8 cellular contexts compared by ENCODE assay signal in the genomic region with DNA sequence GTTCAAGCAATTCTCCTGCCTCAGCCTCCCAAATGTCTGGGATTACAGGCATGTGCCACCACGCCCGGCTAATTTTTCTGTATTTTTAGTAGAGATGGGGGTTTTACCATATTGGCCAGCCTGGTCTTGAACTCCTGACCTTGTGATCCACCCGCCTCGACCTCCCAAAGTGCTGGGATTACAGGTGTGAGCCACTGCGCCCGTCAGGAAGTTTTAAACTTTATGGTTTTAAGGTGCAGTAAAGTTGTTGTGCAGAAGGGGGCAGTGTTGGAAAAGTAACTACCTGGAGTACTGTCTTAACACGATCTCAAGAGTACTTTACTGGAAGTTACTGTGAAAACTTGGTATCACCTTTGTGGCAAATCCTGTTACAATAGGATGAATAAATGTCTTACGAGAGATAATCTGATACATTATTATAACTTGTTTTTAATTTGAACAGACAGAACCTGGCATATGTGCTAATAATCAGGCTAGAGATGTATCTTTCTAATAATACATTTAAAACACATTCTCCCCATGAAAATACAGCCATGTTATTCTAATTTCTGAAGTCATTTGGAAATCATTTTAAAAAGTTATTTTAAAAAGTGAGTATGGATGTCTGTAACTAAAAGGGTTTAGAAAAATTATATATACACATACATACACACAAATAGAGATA. TPM values are rescaled to one million over a fixed set of nuclear protein-coding genes. Genes with fewer than 3 reads are reported as not detected.
DNase-seq lines count a peak whose midpoint lies in the region; ATAC-seq and TF ChIP-seq lines count a peak whose summit lies in the region.

No MANE protein-coding gene starts in this region.

- H3K4me1 ChIP-seq in colonic mucosa (no peaks in the 10 kb centered on the region), lung (ENCODE audit: control insufficient read depth in 2 of 2, insufficient read depth in 2 of 2, low read length in 2 of 2) (no peaks in the 10 kb centered on the region)

- H3K4me3 ChIP-seq in colonic mucosa = no peak overlapping the region
- H3K4me3 ChIP-seq in lung = no peak overlapping the region

- H3K27me3 ChIP-seq in colonic mucosa = no peaks in the 10 kb centered on the region
- no peaks in the 10 kb centered on the region for H3K27me3 ChIP-seq in lung (ENCODE audit: control insufficient read depth, insufficient read depth)

- intact Hi-C loops in colonic mucosa (cut with DNase I) = loop anchor here (10.0 kb wide), 1 partner anchor 373 kb away; no protein-coding TSS in a partner anchor

- ATAC-seq in GM18867 (IDR thresholded peaks at IDR 0.05; ENCODE audit: unreplicated experiment) (peak; percentile 48), lung (ENCODE audit: insufficient read depth, low FRiP score) (peak; percentile 66), HG03139 (IDR thresholded peaks at IDR 0.05; ENCODE audit: unreplicated experiment) (no peak)

- peak; percentile 65 for TF ChIP-seq CTCF in AG09319 (IDR thresholded peaks at IDR 0.05; ENCODE audit: low read depth, low read length)
- peak; percentile 67 for TF ChIP-seq CTCF in colonic mucosa (IDR thresholded peaks at IDR 0.05)
- TF ChIP-seq CTCF in lung (IDR thresholded peaks at IDR 0.05; ENCODE audit: control extremely low read depth, extremely low read depth) = peak; percentile 67

- no peaks in the 10 kb centered on the region for H3K36me3 ChIP-seq in colonic mucosa
- H3K36me3 ChIP-seq in lung (ENCODE audit: control insufficient read depth in 2 of 2, insufficient read depth in 2 of 2, low read length in 2 of 2) = no peaks in the 10 kb centered on the region

- no peak overlapping the region for H3K27ac ChIP-seq in colonic mucosa
- H3K27ac ChIP-seq in lung (ENCODE audit: low read depth in 1 of 2, low read length in 1 of 2) = no peak overlapping the region

- H3K9me3 ChIP-seq in colonic mucosa = no peaks in the 10 kb centered on the region
- H3K9me3 ChIP-seq in lung (ENCODE audit: control insufficient read depth in 2 of 2, insufficient read depth in 1 of 2, low read length in 1 of 2) = no peaks in the 10 kb centered on the region

- WGBS in lung, 2 donors = 3 to 6% methylated on average over 8 of the region's 8 CpGs

- DNase-seq in AG09319 (ENCODE audit: extremely low read depth, low read depth) (no peak), NCI-H2171 treated with DMSO at 0.1 percent for 48 hours (lab: John Stamatoyannopoulos, UW) (peak; percentile 60), colonic mucosa (peak; percentile 80), lung (ENCODE audit: low spot score) (peak; percentile 61)
- DNase-seq in activated CD4-positive, CD25-positive, alpha-beta regulatory T cell treated with anti-CD3 and anti-CD28 coated beads, Interleukin-2, amount 50 U/mL, for 72 hours = peak; percentile 53
- peak; percentile 17 to 51 for DNase-seq in stimulated activated CD8-positive, alpha-beta memory T cell treated with anti-CD3 and anti-CD28 coated beads, Interleukin-7, amount 100 ng/mL, for 48 hours (ENCODE audit: extremely low read depth in 1 of 2, low read depth in 1 of 2)

- H3K9ac ChIP-seq in colonic mucosa (ENCODE audit: low read depth in 2 of 2, low read length in 2 of 2) = no peak overlapping the region

RNA-seq across cellular contexts. Expression of a gene that starts 10.8 kb away (rescaled TPM):
- total RNA-seq in colonic mucosa = 1 to 10 TPM in 1 of 2 donors, under 1 TPM in 1; 0.42 to 1.1 TPM
- 1 to 10 TPM; 1.1 to 6.9 TPM for total RNA-seq in lung
- polyA plus RNA-seq in lung = under 1 TPM; 0.10 to 0.11 TPM

RNA-seq across cellular contexts. Expression of a gene that starts 48.7 kb away (rescaled TPM):
- 10 to 100 TPM; 11.2 to 12.4 TPM for total RNA-seq in colonic mucosa
- 10 to 100 TPM; 10.5 to 21.1 TPM for total RNA-seq in lung
- 10 to 100 TPM in 1 of 2 donors, 1 to 10 TPM in 1; 9.6 to 30.7 TPM for polyA plus RNA-seq in lung
